19 cellular contexts compared by ENCODE assay signal in the genomic region with DNA sequence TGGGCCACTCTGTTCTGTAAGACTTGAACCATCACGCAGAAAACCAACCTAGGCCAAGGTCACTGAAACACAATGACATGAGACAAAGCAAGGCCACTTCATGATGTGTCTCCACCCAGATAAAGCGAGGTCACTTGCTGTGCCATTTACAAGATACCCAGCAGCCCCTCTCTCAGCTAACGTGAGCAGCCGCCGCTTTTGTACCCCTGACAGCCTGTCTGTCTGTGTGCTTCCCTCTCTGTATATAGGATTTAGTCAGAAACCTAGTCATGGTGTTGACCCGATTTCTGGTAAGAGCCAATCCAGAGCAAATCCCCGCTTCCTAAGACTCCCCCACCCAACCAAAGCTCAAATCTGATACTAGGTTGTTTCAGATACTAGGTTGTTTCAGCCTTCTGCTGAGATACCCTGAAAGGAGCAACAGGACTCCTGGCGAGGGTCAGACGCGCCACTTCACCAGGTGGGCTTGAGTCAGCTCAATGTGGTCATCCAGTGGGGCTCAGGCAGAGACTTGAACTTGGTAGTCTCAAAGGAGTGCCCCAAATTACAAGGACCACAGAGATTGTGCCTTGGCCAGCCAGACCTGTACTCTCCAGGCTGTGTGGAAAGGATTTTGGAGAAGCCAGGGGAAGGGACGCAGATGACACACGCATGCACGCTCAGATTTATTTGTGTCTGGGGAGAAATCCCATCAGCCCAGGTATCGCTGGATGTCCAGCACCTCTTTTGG. TPM values are rescaled to one million over a fixed set of nuclear protein-coding genes. Genes with fewer than 3 reads are reported as not detected.
DNase-seq lines count a peak whose midpoint lies in the region; ATAC-seq and TF ChIP-seq lines count a peak whose summit lies in the region.
"Had no signal": no experiment of that assay in that cellular context is flagged by ENCODE, and none has a peak within 500 bp of the region (broad histone marks: within the 10 kb centered on the region; RNA-seq: fewer than 3 reads in every experiment).

No MANE protein-coding gene starts in this region.

- H3K36me3 ChIP-seq in heart right ventricle (no peaks in the 10 kb centered on the region), lower lobe of right lung (no peaks in the 10 kb centered on the region), upper lobe of right lung (no peaks in the 10 kb centered on the region)

- DNase-seq in Right ventricle myocardium superior (peak; percentile 31), heart right ventricle (no peak), lower lobe of right lung (peak; percentile 38), upper lobe of right lung (peak; percentile 48), A172 (ENCODE audit: low spot score) (no peak)
- DNase-seq in activated CD4-positive, alpha-beta memory T cell treated with anti-CD3 and anti-CD28 coated beads, Interleukin-2, amount 10 ng/mL, durations not matched to agents 7 days and 5 days, result no peak
- DNase-seq: 8988T; ACHN; C1 segment of cervical spinal cord; Calu3; CD4-positive, alpha-beta T cell; DMS79; HCEC 1CT; HFFc6 had no signal

- H3K4me3 ChIP-seq in heart right ventricle, result no peak overlapping the region
- no peak overlapping the region for H3K4me3 ChIP-seq in lower lobe of right lung
- no peak overlapping the region for H3K4me3 ChIP-seq in upper lobe of right lung
- H3K4me3 ChIP-seq: GM12878 had no signal

- no peak for TF ChIP-seq CTCF in heart right ventricle (IDR thresholded peaks at IDR 0.05)
- no peak for TF ChIP-seq CTCF in VCaP (conservative IDR thresholded peaks at IDR 0.05)
- no peak for TF ChIP-seq CTCF in lower lobe of right lung (IDR thresholded peaks at IDR 0.05)
- no peak for TF ChIP-seq CTCF in upper lobe of right lung (IDR thresholded peaks at IDR 0.05)

- H3K27me3 ChIP-seq in heart right ventricle (no peaks in the 10 kb centered on the region), lower lobe of right lung (ENCODE audit: low read depth) (no peaks in the 10 kb centered on the region), upper lobe of right lung (no peaks in the 10 kb centered on the region)

- peaks cover 7% of the 10 kb centered on the region for H3K36me3 Mint-ChIP-seq in activated CD4-positive, alpha-beta memory T cell treated with anti-CD3 and anti-CD28 coated beads, Interleukin-2, amount 10 ng/mL, durations not matched to agents 7 days and 5 days (ENCODE audit: low read depth)

- H3K27ac ChIP-seq in heart right ventricle, result no peak overlapping the region
- peak overlapping the region; percentile 97 for H3K27ac ChIP-seq in VCaP
- H3K27ac ChIP-seq in lower lobe of right lung, result no peak overlapping the region
- no peak overlapping the region for H3K27ac ChIP-seq in upper lobe of right lung

- peaks cover 11 to 29% (median 19%) of the 10 kb centered on the region in 9 donors for H3K4me1 ChIP-seq in heart right ventricle
- peaks cover 17% of the 10 kb centered on the region for H3K4me1 ChIP-seq in lower lobe of right lung
- peaks cover 16% of the 10 kb centered on the region for H3K4me1 ChIP-seq in upper lobe of right lung

- intact Hi-C loops in Right ventricle myocardium superior (cut with DNase I), result no loop called here
- intact Hi-C loops in heart right ventricle (cut with DNase I), result loop anchor here in 4 of 10 donors (10.0 kb wide), 3 partner anchors 214 to 234 kb away; no protein-coding TSS in a partner anchor
- intact Hi-C loops in lower lobe of right lung (cut with DNase I), result no loop called here
- intact Hi-C loops in upper lobe of right lung (cut with DNase I), result no loop called here

- H3K9me3 ChIP-seq in heart right ventricle, result no peaks in the 10 kb centered on the region
- no peaks in the 10 kb centered on the region for H3K9me3 ChIP-seq in lower lobe of right lung
- H3K9me3 ChIP-seq in upper lobe of right lung, result no peaks in the 10 kb centered on the region

- no peaks in the 10 kb centered on the region for H3K9me3 Mint-ChIP-seq in activated CD4-positive, alpha-beta memory T cell treated with anti-CD3 and anti-CD28 coated beads, Interleukin-2, amount 10 ng/mL, durations not matched to agents 7 days and 5 days
- H3K9me3 Mint-ChIP-seq: CD4-positive, alpha-beta T cell; HFFc6 had no signal

- POLR2A ChIA-PET in activated CD4-positive, alpha-beta memory T cell treated with anti-CD3 and anti-CD28 coated beads, Interleukin-2, amount 10 ng/mL, durations not matched to agents 7 days and 5 days (lab: Charles Lee), result no interaction called here

- no peak for ATAC-seq in Right ventricle myocardium superior (ENCODE audit: poor library complexity)
- no peak for ATAC-seq in heart right ventricle
- no peak for ATAC-seq in lower lobe of right lung
- ATAC-seq in upper lobe of right lung, result no peak
- no peak for ATAC-seq in HG03175 (IDR thresholded peaks at IDR 0.05; ENCODE audit: unreplicated experiment)
- ATAC-seq: GM12878 had no signal

- H3K4me1 Mint-ChIP-seq in activated CD4-positive, alpha-beta memory T cell treated with anti-CD3 and anti-CD28 coated beads, Interleukin-2, amount 10 ng/mL, durations not matched to agents 7 days and 5 days, result peaks cover 18% of the 10 kb centered on the region

- H3K4me3 Mint-ChIP-seq in activated CD4-positive, alpha-beta memory T cell treated with anti-CD3 and anti-CD28 coated beads, Interleukin-2, amount 10 ng/mL, durations not matched to agents 7 days and 5 days, result no peak overlapping the region
- H3K4me3 Mint-ChIP-seq: HFFc6 had no signal

- WGBS in heart right ventricle, 2 donors, result 93 to 96% methylated on average over 14 of the region's 14 CpGs

- no peak overlapping the region for H3K27ac Mint-ChIP-seq in activated CD4-positive, alpha-beta memory T cell treated with anti-CD3 and anti-CD28 coated beads, Interleukin-2, amount 10 ng/mL, durations not matched to agents 7 days and 5 days
- H3K27ac Mint-ChIP-seq: HFFc6 had no signal

- CTCF ChIA-PET in activated CD4-positive, alpha-beta memory T cell treated with anti-CD3 and anti-CD28 coated beads, Interleukin-2, amount 10 ng/mL, durations not matched to agents 7 days and 5 days (lab: Charles Lee), result no interaction called here

- H3K27me3 Mint-ChIP-seq in activated CD4-positive, alpha-beta memory T cell treated with anti-CD3 and anti-CD28 coated beads, Interleukin-2, amount 10 ng/mL, durations not matched to agents 7 days and 5 days, result no peaks in the 10 kb centered on the region
- H3K27me3 Mint-ChIP-seq: CD4-positive, alpha-beta T cell had no signal

RNA-seq across cellular contexts. Expression of gene ZXDC, which starts 3.1 kb away (rescaled TPM):
- total RNA-seq in Right ventricle myocardium superior, result 16.1 TPM
- 10 to 100 TPM; 15.2 to 25.4 (median 19.7) TPM for total RNA-seq in heart right ventricle
- 10 to 100 TPM in 1 of 2 donors, 1 to 10 TPM in 1; 6.6 to 14.3 TPM for polyA plus RNA-seq in heart right ventricle
- total RNA-seq in lower lobe of right lung, result 40.4 TPM
- 40.3 TPM for total RNA-seq in upper lobe of right lung
- total RNA-seq in activated CD4-positive, alpha-beta memory T cell treated with anti-CD3 and anti-CD28 coated beads, Interleukin-2, amount 10 ng/mL, durations not matched to agents 7 days and 5 days, result 10 to 100 TPM; 23.8 to 23.9 TPM
- total RNA-seq in A172 (2014; rRNA removed; shearing (Covaris generic)), result 19.2 and 24.0 TPM in 2 replicates

RNA-seq across cellular contexts. Expression of gene UROC1, which starts 38.8 kb away (rescaled TPM):
- total RNA-seq in Right ventricle myocardium superior (not detected), heart right ventricle (not detected), lower lobe of right lung (not detected), upper lobe of right lung (not detected)
- under 1 TPM in 1 of 2 donors, not detected in 1; 0.01 TPM for polyA plus RNA-seq in heart right ventricle
- not detected for total RNA-seq in activated CD4-positive, alpha-beta memory T cell treated with anti-CD3 and anti-CD28 coated beads, Interleukin-2, amount 10 ng/mL, durations not matched to agents 7 days and 5 days
- total RNA-seq in A172 (2014; rRNA removed; shearing (Covaris generic)), result not detected in 2 replicates
- total RNA-seq: Calu3; CD4-positive, alpha-beta T cell; G401; GM12878; H4; HFFc6 had no signal

RNA-seq across cellular contexts. Expression of gene CHST13, which starts 45.2 kb away (rescaled TPM):
- total RNA-seq in Right ventricle myocardium superior, result 0.11 TPM
- total RNA-seq in heart right ventricle, result 1 to 10 TPM in 1 of 10 donors, under 1 TPM in 9; 0.15 to 1.2 (median 0.53) TPM
- polyA plus RNA-seq in heart right ventricle, result under 1 TPM; 0.12 to 0.15 TPM
- total RNA-seq in lower lobe of right lung, result 1.5 TPM
- 0.64 TPM for total RNA-seq in upper lobe of right lung
- not detected for total RNA-seq in activated CD4-positive, alpha-beta memory T cell treated with anti-CD3 and anti-CD28 coated beads, Interleukin-2, amount 10 ng/mL, durations not matched to agents 7 days and 5 days
- total RNA-seq in A172 (2014; rRNA removed; shearing (Covaris generic)), result 0.26 TPM in 1 of 2 replicates, not detected in the other
- total RNA-seq: CD4-positive, alpha-beta T cell; GM12878; HFFc6 had no signal
- polyA plus RNA-seq: GM12878 had no signal

Comparison
In these comparisons a context has a peak if more than half of its experiments do, and no peak if none do; other contexts are left out.
1. DNase-seq: peak in Right ventricle myocardium superior (single experiment), lower lobe of right lung (single experiment) and upper lobe of right lung (single experiment); none in heart right ventricle (0 of 2), activated CD4-positive, alpha-beta memory T cell treated with anti-CD3 and anti-CD28 coated beads, Interleukin-2, amount 10 ng/mL, durations not matched to agents 7 days and 5 days (single experiment) and A172 (single experiment).